Comparison of ENCODE assay signal across 13 cellular contexts in genomic region chr18:58789856-58790255, GRCh38.
DNase-seq lines count a peak whose midpoint lies in the region; TF ChIP-seq lines count a peak whose summit lies in the region.
"Had no signal": no experiment of that assay in that cellular context is flagged by ENCODE, and none has a peak within 500 bp of the region (broad histone marks: within the 10 kb centered on the region; RNA-seq: fewer than 3 reads in every experiment).

No MANE protein-coding gene starts in this region.

- H3K27ac ChIP-seq in Peyer's patch (peak overlapping the region in 3 of 4 donors; percentile 7 to 51 (median 17)), esophagus squamous epithelium (peak overlapping the region; percentile 5 to 74 (median 49)), H9 (ENCODE audit: insufficient read length, low read depth, low read length) (no peak overlapping the region)

- intact Hi-C loops in esophagus squamous epithelium (cut with DNase I), result loop anchor here (10.0 kb wide), 1 partner anchor 65 kb away; no protein-coding TSS in a partner anchor

- no peak overlapping the region for H2BK15ac ChIP-seq in H9 (ENCODE audit: low read depth, low read length)

- H3K23me2 ChIP-seq in H9 (ENCODE audit: insufficient read length, low read depth, low read length, poor library complexity, severe bottlenecking), result no peaks in the 10 kb centered on the region

- H3K4me1 Mint-ChIP-seq in nephron, result peaks cover 26% of the 10 kb centered on the region
- H3K4me1 Mint-ChIP-seq in type B pancreatic cell (ENCODE audit: unreplicated experiment), result peaks cover 32% of the 10 kb centered on the region
- peaks cover 27 to 36% of the 10 kb centered on the region in 2 experiments for H3K4me1 Mint-ChIP-seq in H9
- H3K4me1 Mint-ChIP-seq: activated CD4-positive, alpha-beta T cell treated with anti-CD3 and anti-CD28 coated beads for 36 hours had no signal

- no peak overlapping the region for H3K4ac ChIP-seq in H9 (ENCODE audit: low read depth, low read length)

- peak overlapping the region; percentile 97 to 98 (median 98) for H3K27ac Mint-ChIP-seq in nephron
- peak overlapping the region; percentile 78 for H3K27ac Mint-ChIP-seq in type B pancreatic cell
- H3K27ac Mint-ChIP-seq in H9, result no peak overlapping the region; a peak in 1 of 7 replicates
- H3K27ac Mint-ChIP-seq: activated CD4-positive, alpha-beta T cell treated with anti-CD3 and anti-CD28 coated beads for 36 hours; activated T-cell treated with anti-CD3 and anti-CD28 coated beads, Interleukin-2, amount 50 U/mL, for 24 hours had no signal

- H2AFZ ChIP-seq in H9 (ENCODE audit: low read length), result no peak overlapping the region

- H4K8ac ChIP-seq in H9 (replicated peaks; ENCODE audit: insufficient read length, low read depth, low read length), result no peak overlapping the region

- TF ChIP-seq POLR2A in Peyer's patch (IDR thresholded peaks at IDR 0.05) (no peak), esophagus squamous epithelium (IDR thresholded peaks at IDR 0.05) (no peak)

- H2BK20ac ChIP-seq in H9 (ENCODE audit: low read depth, low read length, poor library complexity, severe bottlenecking), result no peak overlapping the region

- H3T11ph ChIP-seq in H9 (ENCODE audit: low read length), result no peak overlapping the region

- no peaks in the 10 kb centered on the region for H3K79me1 ChIP-seq in H9 (ENCODE audit: insufficient read depth, low read depth, low read length, poor library complexity, severe bottlenecking)

- H3K79me2 ChIP-seq in H9 (ENCODE audit: insufficient read depth, low read length), result no peaks in the 10 kb centered on the region

- no peak overlapping the region for H3K4me3 Mint-ChIP-seq in nephron
- H3K4me3 Mint-ChIP-seq in type B pancreatic cell, result no peak overlapping the region
- H3K4me3 Mint-ChIP-seq in H9, result no peak overlapping the region
- H3K4me3 Mint-ChIP-seq: activated CD4-positive, alpha-beta T cell treated with anti-CD3 and anti-CD28 coated beads for 36 hours; activated T-cell treated with anti-CD3 and anti-CD28 coated beads, Interleukin-2, amount 50 U/mL, for 24 hours had no signal

- H3K4me3 ChIP-seq in Peyer's patch, result no peak overlapping the region
- H3K4me3 ChIP-seq in esophagus squamous epithelium, result no peak overlapping the region
- H3K4me3 ChIP-seq: ascending aorta, thoracic aorta had no signal

- no peak overlapping the region for H2BK120ac ChIP-seq in H9 (ENCODE audit: low read depth, low read length, poor library complexity, severe bottlenecking)

- no peaks in the 10 kb centered on the region for H3K27me3 Mint-ChIP-seq in nephron (ENCODE audit: low read depth)
- no peaks in the 10 kb centered on the region for H3K27me3 Mint-ChIP-seq in type B pancreatic cell
- no peaks in the 10 kb centered on the region for H3K27me3 Mint-ChIP-seq in H9 (ENCODE audit: low read depth)

- DNase-seq in Peyer's patch, result no peak
- no peak for DNase-seq in esophagus squamous epithelium (lab: John Stamatoyannopoulos, UW)
- no peak for DNase-seq in type B pancreatic cell (ENCODE audit: extremely low spot score, unreplicated experiment)
- DNase-seq in NCI-H1930 (lab: John Stamatoyannopoulos, UW), result no peak
- DNase-seq in NCI-H774 (lab: John Stamatoyannopoulos, UW), result no peak
- DNase-seq in HuH-7 (ENCODE audit: low spot score), result no peak
- DNase-seq in H9, result no peak
- DNase-seq: activated CD4-positive, alpha-beta T cell treated with anti-CD3 and anti-CD28 coated beads for 36 hours; activated T-cell treated with anti-CD3 and anti-CD28 coated beads, Interleukin-2, amount 50 U/mL, for 24 hours had no signal

- no peak overlapping the region for H3K4me2 ChIP-seq in H9 (ENCODE audit: insufficient read depth, insufficient read length, low read length)

- H4K5ac ChIP-seq in H9 (ENCODE audit: insufficient read length, low read depth, low read length), result no peak overlapping the region

- TF ChIP-seq CTCF in Peyer's patch (IDR thresholded peaks at IDR 0.05) (no peak), esophagus squamous epithelium (IDR thresholded peaks at IDR 0.05) (no peak), nephron (IDR thresholded peaks at IDR 0.05; ENCODE audit: unreplicated experiment in 3 of 3) (no peak), type B pancreatic cell (conservative IDR thresholded peaks at IDR 0.05) (no peak), H9 (conservative IDR thresholded peaks at IDR 0.05) (no peak)

- no peaks in the 10 kb centered on the region for H4K20me1 ChIP-seq in H9 (ENCODE audit: control insufficient read depth, insufficient read depth, insufficient read length)

- 69 to 89% methylated on average over 2 to 5 of the region's 5 CpGs for WGBS in esophagus squamous epithelium, 2 donors
- WGBS in H9 (ENCODE audit: extremely low coverage, insufficient read length, low lambda C conversion rate), result no CpG with 5 or more reads among the region's 5 CpGs

- no peak overlapping the region for H4K91ac ChIP-seq in H9 (ENCODE audit: insufficient read length, low read depth, low read length)

- H2BK5ac ChIP-seq in H9 (ENCODE audit: insufficient read length, low read length), result no peak overlapping the region

- H3K36me3 Mint-ChIP-seq in nephron (ENCODE audit: low read depth) (no peaks in the 10 kb centered on the region), type B pancreatic cell (no peaks in the 10 kb centered on the region), H9 (ENCODE audit: insufficient read depth in 1 of 3, low read depth in 3 of 3) (no peaks in the 10 kb centered on the region; a peak in 1 of 7 replicates)

- H3K23ac ChIP-seq in H9 (ENCODE audit: insufficient read length, low read depth, low read length), result no peak overlapping the region

- H3K27me3 ChIP-seq in Peyer's patch (no peaks in the 10 kb centered on the region), esophagus squamous epithelium (no peaks in the 10 kb centered on the region), H9 (ENCODE audit: insufficient read depth, low read length) (no peaks in the 10 kb centered on the region)
- H3K27me3 ChIP-seq: ascending aorta had no signal

- H3K56ac ChIP-seq in H9 (ENCODE audit: insufficient read length, low read depth, low read length), result no peak overlapping the region

- H2BK12ac ChIP-seq in H9 (ENCODE audit: insufficient read length, low read depth, low read length), result no peak overlapping the region

- no peak overlapping the region for H3K14ac ChIP-seq in H9 (ENCODE audit: insufficient read depth, low read length)

- H3K4me1 ChIP-seq in Peyer's patch (peaks cover 0 to 1% (median 0%) of the 10 kb centered on the region in 4 donors), esophagus squamous epithelium (peaks cover 13 to 54% (median 24%) of the 10 kb centered on the region in 3 donors), H9 (ENCODE audit: insufficient read depth, low read length) (peaks cover 13% of the 10 kb centered on the region)

- H3K18ac ChIP-seq in H9 (ENCODE audit: insufficient read length, low read depth, low read length), result no peak overlapping the region

- H3K9me3 ChIP-seq in Peyer's patch (no peaks in the 10 kb centered on the region), esophagus squamous epithelium (no peaks in the 10 kb centered on the region), H9 (ENCODE audit: control insufficient read depth, low read depth, low read length) (no peaks in the 10 kb centered on the region)
- H3K9me3 ChIP-seq: ascending aorta, Caco-2, thoracic aorta had no signal

- H3K9ac ChIP-seq in H9 (ENCODE audit: extremely low read depth, insufficient read length, low read length), result no peak overlapping the region

- H3K36me3 ChIP-seq in Peyer's patch (no peaks in the 10 kb centered on the region), esophagus squamous epithelium (no peaks in the 10 kb centered on the region)
- H3K36me3 ChIP-seq: ascending aorta, thoracic aorta had no signal

- peaks cover 2% of the 10 kb centered on the region for H3K9me3 Mint-ChIP-seq in nephron
- no peaks in the 10 kb centered on the region for H3K9me3 Mint-ChIP-seq in type B pancreatic cell
- H3K9me3 Mint-ChIP-seq in H9, result no peaks in the 10 kb centered on the region
- H3K9me3 Mint-ChIP-seq: activated T-cell treated with anti-CD3 and anti-CD28 coated beads, Interleukin-2, amount 50 U/mL, for 24 hours had no signal

- H2AK5ac ChIP-seq in H9 (ENCODE audit: insufficient read length, low read length), result no peak overlapping the region

Comparison
In these comparisons a context has a peak if more than half of its experiments do, and no peak if none do; other contexts are left out.
1. H3K27ac Mint-ChIP-seq: peak in nephron (3 of 3) and type B pancreatic cell (single experiment); none in H9 (0 of 3).